ENCODE assay signal across 8 cellular contexts in genomic region chr9:133609311-133610098, GRCh38. TPM values are rescaled to one million over a fixed set of nuclear protein-coding genes. Genes with fewer than 3 reads are reported as not detected.
A peak's percentile ranks its signal among the peaks of the same experiment; 100 is the strongest.
DNase-seq lines count a peak whose midpoint lies in the region; ATAC-seq, FAIRE-seq and TF ChIP-seq lines count a peak whose summit lies in the region.

FAM163B (minus strand) TSS chr9:133609389; CDS start chr9:133580223, 29,166 bp downstream.

- WGBS in HepG2 (ENCODE audit: low lambda C conversion rate), result 23% methylated on average over 10 of the region's 61 CpGs

- H2AFZ ChIP-seq in HepG2 (ENCODE audit: low read length), result no peak within 1 kb of the TSS

- 0 out of 2 replicates have a peak, but pooled peaks cover 3% of the 10 kb centered on the region for H4K20me1 ChIP-seq in HepG2 (ENCODE audit: insufficient read depth, low read length)

- TF ChIP-seq POLR2A in HepG2 (IDR thresholded peaks at IDR 0.05; ENCODE audit: insufficient read depth in 1 of 2, low read depth in 2 of 2, low read length in 2 of 2), result no peak

- POLR2A ChIA-PET in HepG2 (lab: Yijun Ruan, JAX), result no interaction called here

- H3K36me3 Mint-ChIP-seq in CD4-positive, CD25-positive, alpha-beta regulatory T cell, result no peaks in the 10 kb centered on the region

- H3K4me3 ChIP-seq in CD4-positive, CD25-positive, alpha-beta regulatory T cell (ENCODE audit: low read depth, low read length), result no peak within 1 kb of the TSS
- H3K4me3 ChIP-seq in brain microvascular endothelial cell (ENCODE audit: low read depth, low read length) (no peak within 1 kb of the TSS), HepG2 (replicated peaks in 1 of 3; ENCODE audit: insufficient read depth in 1 of 3, low read depth in 2 of 3, low read length in 3 of 3) (no peak within 1 kb of the TSS; a peak in 1 of 6 replicates)

- peaks cover 43% of the 10 kb centered on the region for H3K27me3 Mint-ChIP-seq in CD4-positive, CD25-positive, alpha-beta regulatory T cell

- H3K4me1 ChIP-seq in CD4-positive, CD25-positive, alpha-beta regulatory T cell (ENCODE audit: control insufficient read depth, insufficient read depth, low read length, poor library complexity, severe bottlenecking), result no peaks in the 10 kb centered on the region
- no peaks in the 10 kb centered on the region for H3K4me1 ChIP-seq in HepG2 (ENCODE audit: insufficient read depth, low read length)

- peak in 2 of 3 donors; percentile 4 to 15 for DNase-seq in CD4-positive, CD25-positive, alpha-beta regulatory T cell
- DNase-seq in brain microvascular endothelial cell (peak; percentile 9), HepG2 (ENCODE audit: low spot score) (no peak), NAMALWA (ENCODE audit: low spot score) (no peak)

- TF ChIP-seq RAD21 in HepG2 (CRISPR knock-in tag; IDR thresholded peaks at IDR 0.05), result peak; percentile 20; the same call in 1 of the 2 replicates

- intact Hi-C loops in HepG2 (cut with micrococcal nuclease; ENCODE audit: unreplicated experiment), result no loop called here

- no peak for ATAC-seq in CD4-positive, CD25-positive, alpha-beta regulatory T cell (ENCODE audit: low read depth in 2 of 2)
- peak; percentile 65 for ATAC-seq in HepG2
- no peak for ATAC-seq in HG02798 (IDR thresholded peaks at IDR 0.05; ENCODE audit: poor library complexity, unreplicated experiment)
- ATAC-seq in GM18909 (IDR thresholded peaks at IDR 0.05; ENCODE audit: poor library complexity, unreplicated experiment), result no peak

- no peaks in the 10 kb centered on the region for H3K36me3 ChIP-seq in CD4-positive, CD25-positive, alpha-beta regulatory T cell (ENCODE audit: control insufficient read depth, insufficient read depth, low read length)
- no peaks in the 10 kb centered on the region for H3K36me3 ChIP-seq in brain microvascular endothelial cell (replicated peaks)
- H3K36me3 ChIP-seq in HepG2 (replicated peaks in 1 of 2; ENCODE audit: control insufficient read depth in 1 of 2, insufficient read depth in 2 of 2, low read length in 2 of 2), result no peaks in the 10 kb centered on the region

- no peak within 1 kb of the TSS for H3K4me2 ChIP-seq in HepG2 (ENCODE audit: low read depth, low read length)

- TF ChIP-seq CTCF in brain microvascular endothelial cell (IDR thresholded peaks at IDR 0.05; ENCODE audit: low read depth, low read length, missing control alignments) (no peak), HepG2 (CRISPR knock-in tag; IDR thresholded peaks at IDR 0.05) (no peak)

- H3K9ac ChIP-seq in HepG2 (ENCODE audit: insufficient read depth, low read depth, low read length), result no peak within 1 kb of the TSS

- in situ Hi-C loops in brain microvascular endothelial cell (cut with HindIII; ENCODE audit: low pct_ligation_motif_present, low sequenced_read_pairs) (no loop called here), HepG2 (cut with HindIII; ENCODE audit: extremely low pct_ligation_motif_present, low pct_unique_long_range_greater_than_20kb) (no loop called here)

- peaks cover 2% of the 10 kb centered on the region for H3K27me3 ChIP-seq in CD4-positive, CD25-positive, alpha-beta regulatory T cell (ENCODE audit: control insufficient read depth, insufficient read depth, low read length)
- peaks cover 42% of the 10 kb centered on the region for H3K27me3 ChIP-seq in brain microvascular endothelial cell (replicated peaks)
- H3K27me3 ChIP-seq in HepG2 (ENCODE audit: control insufficient read depth in 1 of 2, insufficient read depth in 2 of 2, low read length in 2 of 2), result peaks cover 15 to 80% of the 10 kb centered on the region in 2 experiments

- H3K27ac Mint-ChIP-seq in CD4-positive, CD25-positive, alpha-beta regulatory T cell, result no peak within 1 kb of the TSS

- CTCF ChIA-PET in HepG2 (lab: Yijun Ruan, JAX; ENCODE audit: low intra/inter-chr PET ratio, low total read pairs), result no interaction called here

- peak within 1 kb of the TSS in 1 of 4 donors; percentile 48 for H3K4me3 Mint-ChIP-seq in CD4-positive, CD25-positive, alpha-beta regulatory T cell

- no peak within 1 kb of the TSS for H3K27ac ChIP-seq in CD4-positive, CD25-positive, alpha-beta regulatory T cell (ENCODE audit: insufficient read depth, low read length, poor library complexity, severe bottlenecking)
- H3K27ac ChIP-seq in brain microvascular endothelial cell, result no peak within 1 kb of the TSS
- no peak within 1 kb of the TSS for H3K27ac ChIP-seq in HepG2 (ENCODE audit: extremely low read length, insufficient read depth, low read length)
- H3K27ac ChIP-seq in temporal lobe (ENCODE audit: low read depth, low read length), result peak within 1 kb of the TSS; percentile 44

- H3K4me1 Mint-ChIP-seq in CD4-positive, CD25-positive, alpha-beta regulatory T cell, result peaks cover 0 to 7% (median 0%) of the 10 kb centered on the region in 4 donors

- H3K9me3 ChIP-seq in CD4-positive, CD25-positive, alpha-beta regulatory T cell (ENCODE audit: control insufficient read depth in 2 of 2, low read length in 2 of 2), result no peaks in the 10 kb centered on the region
- no peaks in the 10 kb centered on the region for H3K9me3 ChIP-seq in HepG2 (ENCODE audit: low read length)

- peaks cover 0 to 6% (median 0%) of the 10 kb centered on the region in 7 donors for H3K9me3 Mint-ChIP-seq in CD4-positive, CD25-positive, alpha-beta regulatory T cell

- H3K79me2 ChIP-seq in HepG2 (ENCODE audit: insufficient read depth, low read length), result no peaks in the 10 kb centered on the region

- FAIRE-seq in HepG2 (lab: Jason Lieb, UNC), result no peak

- BruUV-seq in HepG2 (replicated peaks; lab: Mats Ljungman, UMichigan), result no TSS peak

- TF ChIP-seq EP300 in HepG2 (IDR thresholded peaks at IDR 0.05; ENCODE audit: low read depth in 2 of 2, low read length in 2 of 2) (no peak), HepG2 (CRISPR knock-in tag; IDR thresholded peaks at IDR 0.05; ENCODE audit: borderline replicate concordance) (no peak)

TF ChIP-seq in PFSK-1, 5 proteins besides CTCF, POLR2A, EP300 and RAD21 (continues in another document):
- TF ChIP-seq SIN3A (IDR thresholded peaks at IDR 0.05; ENCODE audit: borderline replicate concordance, insufficient read depth, low read length), result no peak
- TF ChIP-seq FOXP2 (optimal IDR thresholded peaks at IDR 0.05; ENCODE audit: borderline replicate concordance, extremely low read depth, extremely low read length, insufficient read depth), result peak; percentile 73
- no peak for TF ChIP-seq TAF1 (IDR thresholded peaks at IDR 0.05; ENCODE audit: borderline replicate concordance, insufficient read depth, low read length)
- TF ChIP-seq POLR2AphosphoS5 (IDR thresholded peaks at IDR 0.05; ENCODE audit: low read depth, low read length), result no peak

TF ChIP-seq in HepG2, 621 proteins besides CTCF, POLR2A, EP300 and RAD21 (continues in another document):
- TF ChIP-seq ZNF143 (CRISPR knock-in tag; IDR thresholded peaks at IDR 0.05) (no peak), NFIB (CRISPR knock-in tag; IDR thresholded peaks at IDR 0.05; ENCODE audit: borderline replicate concordance) (no peak), ZNF784 (CRISPR knock-in tag; IDR thresholded peaks at IDR 0.05; ENCODE audit: borderline replicate concordance) (no peak), SIN3A (IDR thresholded peaks at IDR 0.05; ENCODE audit: borderline replicate concordance, low read depth, low read length) (no peak), SMAD9 (CRISPR knock-in tag; IDR thresholded peaks at IDR 0.05) (no peak), PHF5A (CRISPR knock-in tag; IDR thresholded peaks at IDR 0.05; ENCODE audit: low read depth, unreplicated experiment) (no peak)

RNA-seq across cellular contexts. Expression of gene FAM163B, which starts in this region (rescaled TPM):
- not detected for total RNA-seq in CD4-positive, CD25-positive, alpha-beta regulatory T cell
- not detected for polyA plus RNA-seq in CD4-positive, CD25-positive, alpha-beta regulatory T cell
- polyA plus RNA-seq in PFSK-1 (2012; ENCODE audit: insufficient read length, low read depth), result 0.58 TPM
- total RNA-seq in HepG2 (2016; rRNA removed; fragmentation: Illumina TruSeq; extraction: Trizol) (not detected in 2 replicates), temporal lobe (18.9 TPM)
- not detected in 2 replicates for total RNA-seq in HepG2 (2016; cell fraction: cytosol; rRNA removed; fragmentation: Illumina TruSeq; extraction: Trizol; ENCODE audit: low read depth)
- not detected in 2 replicates for total RNA-seq in HepG2 (2016; cell fraction: insoluble cytoplasmic fraction; rRNA removed; fragmentation: Illumina TruSeq; extraction: Trizol)
- not detected in 2 replicates for total RNA-seq in HepG2 (2016; cell fraction: membrane; rRNA removed; fragmentation: Illumina TruSeq; extraction: Trizol)
- total RNA-seq in HepG2 (2016; cell fraction: nucleus; rRNA removed; fragmentation: Illumina TruSeq; extraction: Trizol), result not detected in 2 replicates
- not detected in 2 replicates for polyA plus RNA-seq in HepG2 (2011; rRNA removed)
- polyA plus RNA-seq in HepG2 (2011; cell fraction: cytosol; rRNA removed), result not detected in 2 replicates
- polyA plus RNA-seq in HepG2 (2011; cell fraction: nucleus; rRNA removed), result not detected in 2 replicates
- not detected in 2 replicates for polyA plus RNA-seq in HepG2 (2012)
- not detected in 2 replicates for polyA plus RNA-seq in HepG2 (2016; cell fraction: cytosol; fragmentation: Illumina TruSeq; extraction: Trizol; ENCODE audit: low read depth)
- polyA plus RNA-seq in HepG2 (2016; cell fraction: insoluble cytoplasmic fraction; fragmentation: Illumina TruSeq; extraction: Trizol; ENCODE audit: low read depth), result not detected in 2 replicates
- polyA plus RNA-seq in HepG2 (2016; cell fraction: membrane; fragmentation: Illumina TruSeq; extraction: Trizol; ENCODE audit: low read depth), result not detected in 2 replicates
- polyA plus RNA-seq in HepG2 (2016; cell fraction: nucleus; fragmentation: Illumina TruSeq; extraction: Trizol; ENCODE audit: insufficient read depth, low read depth), result not detected in 2 replicates
- polyA minus RNA-seq in HepG2 (2011; rRNA and poly(A)+ RNA removed; ENCODE audit: low replicate concordance), result not detected in 2 replicates
- polyA minus RNA-seq in HepG2 (2011; cell fraction: cytosol; rRNA and poly(A)+ RNA removed), result not detected in 2 replicates
- polyA minus RNA-seq in HepG2 (2011; cell fraction: nucleus; rRNA and poly(A)+ RNA removed), result not detected in 2 replicates

Comparison
In these comparisons a context has a peak if more than half of its experiments do, and no peak if none do; other contexts are left out.
1. RNA of gene FAM163B (total RNA-seq): 18.9 TPM in temporal lobe (single experiment); not detected in CD4-positive, CD25-positive, alpha-beta regulatory T cell (single experiment) and not detected in HepG2; every median in the first group is over 10 times any median in the second.
2. Peak in DNase-seq in CD4-positive, CD25-positive, alpha-beta regulatory T cell; RNA of the gene not detected or under 1 TPM.
3. Peak in ATAC-seq in HepG2; RNA of the gene not detected or under 1 TPM.